Comparison of ENCODE assay signal across 25 cellular contexts in genomic region chr5:11377896-11378295, GRCh38.
"Had no signal": no experiment of that assay in that cellular context is flagged by ENCODE, and none has a peak within 500 bp of the region (broad histone marks: within the 10 kb centered on the region; RNA-seq: fewer than 3 reads in every experiment).

No MANE protein-coding gene starts in this region.

- H3K27ac ChIP-seq: left ventricle myocardium inferior, neutrophil, parathyroid adenoma, thyroid gland, upper lobe of right lung had no signal

- H3K79me2 ChIP-seq: parathyroid adenoma had no signal

- H3K4me1 Mint-ChIP-seq: activated B cell treated with CpG ODN at 0.5 μM for 24 hours; activated CD4-positive, alpha-beta T cell treated with anti-CD3 and anti-CD28 coated beads for 36 hours had no signal

- DNase-seq: activated B cell treated with CpG ODN at 0.5 μM for 24 hours; activated CD4-positive, alpha-beta T cell treated with anti-CD3 and anti-CD28 coated beads for 36 hours; activated CD4-positive, alpha-beta T cell treated with anti-CD3 and anti-CD28 coated beads, Interleukin-2, amount 50 U/mL, for 4 hours; activated CD8-positive, alpha-beta memory T cell treated with anti-CD3 and anti-CD28 coated beads, Interleukin-2, amount 50 U/mL, for 48 hours; activated naive CD4-positive, alpha-beta T cell; activated T-cell treated with anti-CD3 and anti-CD28 coated beads, Interleukin-2, amount 50 U/mL, for 4 hours; caudate nucleus; effector CD8-positive, alpha-beta T cell; erythroblast; foreskin fibroblast; left ventricle myocardium inferior; right cardiac atrium; stimulated activated CD4-positive, alpha-beta T cell treated with anti-CD3 and anti-CD28 coated beads, Interleukin-12 subunit alpha, Interleukin-12 subunit beta, amount 100 ng/mL, for 4 hours; substantia nigra; T-helper 9 cell; thyroid gland; upper lobe of right lung had no signal

- H3K4me3 Mint-ChIP-seq: activated B cell treated with CpG ODN at 0.5 μM for 24 hours; activated CD4-positive, alpha-beta T cell treated with anti-CD3 and anti-CD28 coated beads for 36 hours; activated naive CD8-positive, alpha-beta T cell; activated T-cell treated with anti-CD3 and anti-CD28 coated beads, Interleukin-2, amount 50 U/mL, for 4 hours; brain; dendritic cell treated with granulocyte-macrophage colony-stimulating factor and Interleukin-4, amounts not matched to agents 40 ng/mL and 50 ng/mL, for 4 days; natural killer cell treated with Interleukin-12 subunit alpha and Interleukin-12 subunit beta and Interleukin-15 and Interleukin-18, amount 100 ng/mL, for 72 hours; stimulated activated naive CD8-positive, alpha-beta T cell treated with anti-CD3 and anti-CD28 coated beads, Interleukin-15, Interleukin-2, amounts not matched to agents 100 ng/mL and 50 ng/mL, for 24 hours had no signal

- H3K9ac ChIP-seq: parathyroid adenoma had no signal

- H3K27ac Mint-ChIP-seq: activated B cell treated with CpG ODN at 0.5 μM for 24 hours; activated CD4-positive, alpha-beta T cell treated with anti-CD3 and anti-CD28 coated beads for 36 hours; activated naive CD8-positive, alpha-beta T cell; activated T-helper 2 cell treated with anti-CD3 and anti-CD28 coated beads, Interferon-gamma antibody, Interleukin-2, Interleukin-4, amounts not matched to agents 10 μg/mL and 5 μg/mL and 100 μg/mL, durations not matched to agents 14 hours and 24 hours and 36 hours; brain; dendritic cell treated with granulocyte-macrophage colony-stimulating factor and Interleukin-4, amounts not matched to agents 40 ng/mL and 50 ng/mL, for 4 days; natural killer cell treated with Interleukin-12 subunit alpha and Interleukin-12 subunit beta and Interleukin-15 and Interleukin-18, amount 100 ng/mL, for 72 hours; stimulated activated naive CD8-positive, alpha-beta T cell treated with anti-CD3 and anti-CD28 coated beads, Interleukin-15, Interleukin-2, amounts not matched to agents 100 ng/mL and 50 ng/mL, for 24 hours had no signal

- H3K9me3 Mint-ChIP-seq: activated B cell treated with CpG ODN at 0.5 μM for 24 hours; activated T-cell treated with anti-CD3 and anti-CD28 coated beads, Interleukin-2, amount 50 U/mL, for 4 hours; activated T-helper 2 cell treated with anti-CD3 and anti-CD28 coated beads, Interferon-gamma antibody, Interleukin-2, Interleukin-4, amounts not matched to agents 10 μg/mL and 5 μg/mL and 100 μg/mL, durations not matched to agents 14 hours and 24 hours and 36 hours; brain; dendritic cell treated with granulocyte-macrophage colony-stimulating factor and Interleukin-4, amounts not matched to agents 40 ng/mL and 50 ng/mL, for 4 days; natural killer cell treated with Interleukin-12 subunit alpha and Interleukin-12 subunit beta and Interleukin-15 and Interleukin-18, amount 100 ng/mL, for 72 hours; stimulated activated naive CD8-positive, alpha-beta T cell treated with anti-CD3 and anti-CD28 coated beads, Interleukin-15, Interleukin-2, amounts not matched to agents 100 ng/mL and 50 ng/mL, for 24 hours had no signal

- H3K36me3 ChIP-seq: left ventricle myocardium inferior, neutrophil, thyroid gland, upper lobe of right lung had no signal

- H3K9me3 ChIP-seq: left ventricle myocardium inferior, neutrophil, thyroid gland, upper lobe of right lung had no signal

- H3K4me1 ChIP-seq: left ventricle myocardium inferior, parathyroid adenoma, thyroid gland, upper lobe of right lung had no signal

- H3K36me3 Mint-ChIP-seq: activated naive CD8-positive, alpha-beta T cell; natural killer cell treated with Interleukin-12 subunit alpha and Interleukin-12 subunit beta and Interleukin-15 and Interleukin-18, amount 100 ng/mL, for 72 hours had no signal

- H2AFZ ChIP-seq: parathyroid adenoma had no signal

- H3K4me3 ChIP-seq: left ventricle myocardium inferior, thyroid gland, upper lobe of right lung had no signal

- H3K27me3 ChIP-seq: thyroid gland, upper lobe of right lung had no signal
